In genomic region chr10:96720422-96721206, GRCh38 we compare ENCODE assay signal across 8 cellular contexts. TPM values are rescaled to one million over a fixed set of nuclear protein-coding genes. Genes with fewer than 3 reads are reported as not detected.
DNase-seq lines count a peak whose midpoint lies in the region; ATAC-seq, FAIRE-seq and TF ChIP-seq lines count a peak whose summit lies in the region.

A gene with protein sequence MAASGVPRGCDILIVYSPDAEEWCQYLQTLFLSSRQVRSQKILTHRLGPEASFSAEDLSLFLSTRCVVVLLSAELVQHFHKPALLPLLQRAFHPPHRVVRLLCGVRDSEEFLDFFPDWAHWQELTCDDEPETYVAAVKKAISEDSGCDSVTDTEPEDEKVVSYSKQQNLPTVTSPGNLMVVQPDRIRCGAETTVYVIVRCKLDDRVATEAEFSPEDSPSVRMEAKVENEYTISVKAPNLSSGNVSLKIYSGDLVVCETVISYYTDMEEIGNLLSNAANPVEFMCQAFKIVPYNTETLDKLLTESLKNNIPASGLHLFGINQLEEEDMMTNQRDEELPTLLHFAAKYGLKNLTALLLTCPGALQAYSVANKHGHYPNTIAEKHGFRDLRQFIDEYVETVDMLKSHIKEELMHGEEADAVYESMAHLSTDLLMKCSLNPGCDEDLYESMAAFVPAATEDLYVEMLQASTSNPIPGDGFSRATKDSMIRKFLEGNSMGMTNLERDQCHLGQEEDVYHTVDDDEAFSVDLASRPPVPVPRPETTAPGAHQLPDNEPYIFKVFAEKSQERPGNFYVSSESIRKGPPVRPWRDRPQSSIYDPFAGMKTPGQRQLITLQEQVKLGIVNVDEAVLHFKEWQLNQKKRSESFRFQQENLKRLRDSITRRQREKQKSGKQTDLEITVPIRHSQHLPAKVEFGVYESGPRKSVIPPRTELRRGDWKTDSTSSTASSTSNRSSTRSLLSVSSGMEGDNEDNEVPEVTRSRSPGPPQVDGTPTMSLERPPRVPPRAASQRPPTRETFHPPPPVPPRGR (minus strand): TSS chr10:96720514. CDS start chr10:96720394, 120 bp downstream.

- peaks cover 6% of the 10 kb centered on the region for H3K36me3 Mint-ChIP-seq in progenitor cell of endocrine pancreas (ENCODE audit: insufficient read depth)

- peak; percentile 49 for ATAC-seq in HG03457 (IDR thresholded peaks at IDR 0.05; ENCODE audit: unreplicated experiment)

- peaks cover 0 to 41% (median 31%) of the 10 kb centered on the region in 11 experiments; a peak in 16 of 22 replicates for H4K20me1 ChIP-seq in BLaER1 treated with 17β-estradiol and CSF1 and Interleukin-3, amounts not matched to agents 10 nM and 100 nM

- H3K27me3 Mint-ChIP-seq in progenitor cell of endocrine pancreas = peaks cover 7% of the 10 kb centered on the region

- peak within 1 kb of the TSS; percentile 93 to 100 (median 97) for H3K27ac ChIP-seq in BLaER1 treated with 17β-estradiol and CSF1 and Interleukin-3, amounts not matched to agents 10 nM and 100 nM
- H3K27ac ChIP-seq in cardiac muscle cell = no peak within 1 kb of the TSS
- peak within 1 kb of the TSS; percentile 39 for H3K27ac ChIP-seq in vagina

- peak within 1 kb of the TSS; percentile 83 to 98 (median 95) for H3K4me2 ChIP-seq in BLaER1 treated with 17β-estradiol and CSF1 and Interleukin-3, amounts not matched to agents 10 nM and 100 nM

- peaks cover 26% of the 10 kb centered on the region for H3K4me1 Mint-ChIP-seq in progenitor cell of endocrine pancreas (ENCODE audit: low read depth)

- peaks cover 10 to 38% (median 30%) of the 10 kb centered on the region in 11 experiments; a peak in 21 of 22 replicates for H3K36me3 ChIP-seq in BLaER1 treated with 17β-estradiol and CSF1 and Interleukin-3, amounts not matched to agents 10 nM and 100 nM
- H3K36me3 ChIP-seq in cardiac muscle cell = no peaks in the 10 kb centered on the region
- H3K36me3 ChIP-seq in vagina = no peaks in the 10 kb centered on the region

- TF ChIP-seq POLR2A in vagina (IDR thresholded peaks at IDR 0.05) = no peak

- peaks cover 3% of the 10 kb centered on the region for H3K9me3 Mint-ChIP-seq in progenitor cell of endocrine pancreas (ENCODE audit: low read depth)

- H3K4me3 ChIP-seq in BLaER1 treated with 17β-estradiol and CSF1 and Interleukin-3, amounts not matched to agents 10 nM and 100 nM = peak within 1 kb of the TSS; percentile 76 to 98 (median 92)
- H3K4me3 ChIP-seq in cardiac muscle cell (peak within 1 kb of the TSS; percentile 57), vagina (peak within 1 kb of the TSS; percentile 48 to 63)

- peaks cover 0 to 31% (median 20%) of the 10 kb centered on the region in 11 experiments; a peak in 17 of 22 replicates for H3K9me3 ChIP-seq in BLaER1 treated with 17β-estradiol and CSF1 and Interleukin-3, amounts not matched to agents 10 nM and 100 nM (replicated peaks in 1 of 11)
- H3K9me3 ChIP-seq in cardiac muscle cell (ENCODE audit: low read depth) = no peaks in the 10 kb centered on the region
- H3K9me3 ChIP-seq in vagina = no peaks in the 10 kb centered on the region

- DNase-seq in GM19239 (ENCODE audit: insufficient read length, low spot score) (peak; percentile 41), NOMO-1 (lab: John Stamatoyannopoulos, UW; ENCODE audit: unreplicated experiment in 2 of 2) (peak; percentile 65 to 87), activated T-helper 1 cell treated with Interleukin-2 at 50 U/mL for 16 hours (ENCODE audit: low read depth) (peak; percentile 5), cardiac muscle cell (ENCODE audit: low read depth in 1 of 2, low spot score in 1 of 2) (peak; percentile 4 to 62), progenitor cell of endocrine pancreas (ENCODE audit: low spot score, unreplicated experiment) (peak; percentile 44), vagina (ENCODE audit: extremely low spot score in 2 of 2) (no peak)

- H3K27me3 ChIP-seq in BLaER1 treated with 17β-estradiol and CSF1 and Interleukin-3, amounts not matched to agents 10 nM and 100 nM = no peaks in the 10 kb centered on the region
- H3K27me3 ChIP-seq in cardiac muscle cell = peaks cover 9% of the 10 kb centered on the region
- no peaks in the 10 kb centered on the region for H3K27me3 ChIP-seq in vagina

- no peak for TF ChIP-seq CTCF in cardiac muscle cell (IDR thresholded peaks at IDR 0.05; ENCODE audit: low read depth, low read length)
- TF ChIP-seq CTCF in progenitor cell of endocrine pancreas (IDR thresholded peaks at IDR 0.05; ENCODE audit: unreplicated experiment) = no peak
- TF ChIP-seq CTCF in vagina (IDR thresholded peaks at IDR 0.05) = no peak

- H3K27ac Mint-ChIP-seq in progenitor cell of endocrine pancreas = peak within 1 kb of the TSS; percentile 97

- FAIRE-seq in GM19239 (lab: Jason Lieb, UNC) = no peak

- H3K4me1 ChIP-seq in BLaER1 treated with 17β-estradiol and CSF1 and Interleukin-3, amounts not matched to agents 10 nM and 100 nM = peaks cover 40 to 81% (median 72%) of the 10 kb centered on the region in 10 experiments
- no peaks in the 10 kb centered on the region for H3K4me1 ChIP-seq in cardiac muscle cell (ENCODE audit: low read depth)
- H3K4me1 ChIP-seq in vagina = peaks cover 13% of the 10 kb centered on the region

- H3K9ac ChIP-seq in BLaER1 treated with 17β-estradiol and CSF1 and Interleukin-3, amounts not matched to agents 10 nM and 100 nM = peak within 1 kb of the TSS; percentile 94 to 100 (median 97)

- peak within 1 kb of the TSS; percentile 100 for H3K4me3 Mint-ChIP-seq in progenitor cell of endocrine pancreas (ENCODE audit: low read depth)

- intact Hi-C loops in vagina (cut with DNase I) = no loop called here

RNA-seq across cellular contexts. Expression of the gene that starts here (rescaled TPM):
- 2.0 and 2.7 TPM in 2 replicates for total RNA-seq in cardiac muscle cell
- polyA plus RNA-seq in cardiac muscle cell = 1.1 and 1.3 TPM in 2 replicates
- 40.0 TPM in 2 replicates for total RNA-seq in progenitor cell of endocrine pancreas
- total RNA-seq in vagina = 5.9 TPM

Comparison
In these comparisons a context has a peak if more than half of its experiments do, and no peak if none do; other contexts are left out.
1. DNase-seq: peak in GM19239 (single experiment), NOMO-1 (2 of 2), activated T-helper 1 cell treated with Interleukin-2 at 50 U/mL for 16 hours (single experiment), cardiac muscle cell (2 of 2) and progenitor cell of endocrine pancreas (single experiment); none in vagina (0 of 2).
2. Peak in every context shown above with its lines, with median percentiles within 50 percentile points of each other: H3K4me3 ChIP-seq.